ENCODE assay signal across 8 cellular contexts in genomic region chr1:203304919-203305808, GRCh38. TPM values are rescaled to one million over a fixed set of nuclear protein-coding genes. Genes with fewer than 3 reads are reported as not detected.
A peak's percentile ranks its signal among the peaks of the same experiment; 100 is the strongest.
DNase-seq lines count a peak whose midpoint lies in the region; ATAC-seq and TF ChIP-seq lines count a peak whose summit lies in the region.

Gene BTG2, plus strand, starts transcription at chr1:203305519. Its CDS starts 88 bp downstream, at chr1:203305607.

- H3K4me3 ChIP-seq in psoas muscle (peak within 1 kb of the TSS; percentile 93), urinary bladder (ENCODE audit: low read depth, low read length) (peak within 1 kb of the TSS; percentile 83)

- H3K36me3 ChIP-seq in psoas muscle (ENCODE audit: insufficient read depth in 1 of 2, low read depth in 1 of 2) (peaks cover 0 to 29% of the 10 kb centered on the region in 2 donors), urinary bladder (ENCODE audit: insufficient read depth) (no peaks in the 10 kb centered on the region)

- intact Hi-C loops in T-helper 2 cell treated with Interferon-gamma antibody and Interleukin-4, amounts not matched to agents 100 ng/mL and 5 ng/mL, for 36 hours (cut with micrococcal nuclease): loop anchor here (1.0 kb wide), 5 partner anchors 16 to 33 kb away; no protein-coding TSS in a partner anchor
- intact Hi-C loops in left ventricle myocardium superior (cut with micrococcal nuclease) (no loop called here), psoas muscle (cut with DNase I) (no loop called here)

- 2 to 5% (median 2%) methylated on average over 60 to 79 of the region's 79 CpGs for WGBS in psoas muscle, 3 donors
- 3% methylated on average over 79 of the region's 79 CpGs for WGBS in urinary bladder

- H3K4me1 ChIP-seq in psoas muscle (peaks cover 27% of the 10 kb centered on the region), urinary bladder (ENCODE audit: insufficient read depth) (no peaks in the 10 kb centered on the region)

- no peak for TF ChIP-seq CTCF in psoas muscle (IDR thresholded peaks at IDR 0.05)

- peak; percentile 70 for ATAC-seq in GM18502 (IDR thresholded peaks at IDR 0.05; ENCODE audit: poor library complexity, unreplicated experiment)
- ATAC-seq in HG02938 (IDR thresholded peaks at IDR 0.05; ENCODE audit: unreplicated experiment): peak; percentile 52
- peak; percentile 91 for ATAC-seq in left ventricle myocardium superior
- ATAC-seq in psoas muscle: peak; percentile 83 to 87 (median 86)

- H3K9me3 ChIP-seq in psoas muscle: no peaks in the 10 kb centered on the region

- H3K27me3 ChIP-seq in psoas muscle (ENCODE audit: insufficient read depth in 3 of 3, low read length in 2 of 3): no peaks in the 10 kb centered on the region

- DNase-seq in NCI-H187 (lab: John Stamatoyannopoulos, UW) (peak; percentile 92 to 99), left ventricle myocardium superior (peak; percentile 97), psoas muscle (peak; percentile 93 to 97)

- peak within 1 kb of the TSS; percentile 97 for H3K27ac ChIP-seq in angular gyrus (ENCODE audit: low read depth, low read length)
- peak within 1 kb of the TSS; percentile 98 for H3K27ac ChIP-seq in psoas muscle
- H3K27ac ChIP-seq in urinary bladder (ENCODE audit: low read depth): peak within 1 kb of the TSS; percentile 98

RNA-seq across cellular contexts. Expression of gene BTG2, which starts in this region (rescaled TPM):
- 66.1 and 68.9 TPM in 2 replicates for total RNA-seq in T-helper 2 cell treated with Interferon-gamma antibody and Interleukin-4, amounts not matched to agents 100 ng/mL and 5 ng/mL, for 36 hours
- total RNA-seq in left ventricle myocardium superior (41.3 TPM), psoas muscle (100 to 1,000 TPM in 3 of 4 donors, 10 to 100 TPM in 1; 83.0 to 360 (median 224) TPM), urinary bladder (58.6 TPM)
- polyA plus RNA-seq in psoas muscle (100 to 1,000 TPM in 1 of 3 donors, 10 to 100 TPM in 2; 17.6 to 119 (median 60.4) TPM), urinary bladder (464 TPM)

Comparison
In these comparisons a context has a peak if more than half of its experiments do, and no peak if none do; other contexts are left out.
1. Peak in every context shown above with its lines: DNase-seq, ATAC-seq, H3K4me3 ChIP-seq and H3K27ac ChIP-seq.